Comparison of ENCODE assay signal across 1 cellular context in the genomic region with DNA sequence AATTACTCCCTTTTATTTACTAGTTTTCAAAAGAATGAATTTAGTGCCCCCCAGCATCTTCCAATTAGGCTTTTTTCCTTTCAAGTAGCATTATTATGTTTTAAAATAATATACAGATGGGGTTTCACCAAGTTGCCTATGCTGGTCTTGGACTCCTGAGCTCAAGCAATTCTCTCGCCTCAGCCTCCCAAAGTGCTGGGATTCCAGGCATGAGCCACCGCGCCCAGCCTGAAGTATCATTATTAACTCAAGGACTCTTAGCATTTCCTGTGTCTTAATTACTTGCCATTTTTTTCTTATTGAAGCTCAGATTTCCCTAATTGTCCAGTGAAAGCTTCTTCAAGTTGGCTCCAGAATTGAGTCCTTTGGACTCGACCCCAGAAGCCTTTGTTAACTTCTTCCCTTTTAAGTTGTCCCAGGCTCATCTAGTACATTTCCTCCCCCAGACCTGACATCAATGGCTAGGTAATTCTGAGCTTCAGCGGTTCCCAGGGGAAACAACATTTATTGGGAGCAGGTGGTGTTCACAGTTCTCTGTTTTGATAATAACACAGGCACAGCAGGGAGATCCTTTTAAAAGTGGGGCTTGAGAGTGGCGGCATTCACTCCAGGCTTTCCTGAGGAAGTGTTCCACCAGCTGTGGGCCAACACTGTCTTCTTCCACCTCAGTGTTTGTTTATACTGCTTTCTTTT.
TF ChIP-seq lines count a peak whose summit lies in the region.

No MANE protein-coding gene starts in this region.

TF ChIP-seq in HEK293, 187 proteins besides CTCF, POLR2A, EP300 and RAD21 (continued from another document and continues in another):
- TF ChIP-seq, protein P1, sequence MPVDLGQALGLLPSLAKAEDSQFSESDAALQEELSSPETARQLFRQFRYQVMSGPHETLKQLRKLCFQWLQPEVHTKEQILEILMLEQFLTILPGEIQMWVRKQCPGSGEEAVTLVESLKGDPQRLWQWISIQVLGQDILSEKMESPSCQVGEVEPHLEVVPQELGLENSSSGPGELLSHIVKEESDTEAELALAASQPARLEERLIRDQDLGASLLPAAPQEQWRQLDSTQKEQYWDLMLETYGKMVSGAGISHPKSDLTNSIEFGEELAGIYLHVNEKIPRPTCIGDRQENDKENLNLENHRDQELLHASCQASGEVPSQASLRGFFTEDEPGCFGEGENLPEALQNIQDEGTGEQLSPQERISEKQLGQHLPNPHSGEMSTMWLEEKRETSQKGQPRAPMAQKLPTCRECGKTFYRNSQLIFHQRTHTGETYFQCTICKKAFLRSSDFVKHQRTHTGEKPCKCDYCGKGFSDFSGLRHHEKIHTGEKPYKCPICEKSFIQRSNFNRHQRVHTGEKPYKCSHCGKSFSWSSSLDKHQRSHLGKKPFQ (tag by site-specific recombination; IDR thresholded peaks at IDR 0.05), result peak; percentile 92
- TF ChIP-seq ZNF354C (tag by site-specific recombination; IDR thresholded peaks at IDR 0.05; ENCODE audit: borderline replicate concordance, low read depth) (no peak), ATF2 (tag by site-specific recombination; IDR thresholded peaks at IDR 0.05; ENCODE audit: low read depth) (peak; percentile 46; the same call in 1 of the 2 replicates), ZBTB1 (tag by site-specific recombination; IDR thresholded peaks at IDR 0.05) (peak; percentile 34; the same call in 1 of the 2 replicates), ZNF184 (tag by site-specific recombination; IDR thresholded peaks at IDR 0.05) (0 out of 2 replicates have a peak, but pooled peaks have one; percentile 53), ZNF398 (tag by site-specific recombination; IDR thresholded peaks at IDR 0.05) (peak; percentile 61; the same call in 1 of the 2 replicates), TCF7L2 (IDR thresholded peaks at IDR 0.05; ENCODE audit: borderline replicate concordance, low read depth, low read length) (peak; percentile 84), ZSCAN16 (tag by site-specific recombination; IDR thresholded peaks at IDR 0.05) (peak; percentile 75; the same call in 1 of the 2 replicates), KLF10 (tag by site-specific recombination; IDR thresholded peaks at IDR 0.05) (peak; percentile 65), BCL6B (tag by site-specific recombination; IDR thresholded peaks at IDR 0.05) (0 out of 2 replicates have a peak, but pooled peaks have one; percentile 51), ZNF280C (tag by site-specific recombination; IDR thresholded peaks at IDR 0.05) (no peak), BCL11A (tag by site-specific recombination; IDR thresholded peaks at IDR 0.05; ENCODE audit: low read depth) (0 out of 2 replicates have a peak, but pooled peaks have one; percentile 69), KLF17 (tag by site-specific recombination; IDR thresholded peaks at IDR 0.05) (no peak), ZBTB6 (tag by site-specific recombination; IDR thresholded peaks at IDR 0.05) (peak; percentile 53), ZNF660 (tag by site-specific recombination; IDR thresholded peaks at IDR 0.05) (no peak), ZNF521 (tag by site-specific recombination; IDR thresholded peaks at IDR 0.05) (no peak), GLIS1 (tag by site-specific recombination; IDR thresholded peaks at IDR 0.05) (peak; percentile 46; the same call in 1 of the 2 replicates), IKZF3 (tag by site-specific recombination; IDR thresholded peaks at IDR 0.05) (peak; percentile 75), FEZF1 (tag by site-specific recombination; IDR thresholded peaks at IDR 0.05) (peak; percentile 80), ZNF2 (tag by site-specific recombination; IDR thresholded peaks at IDR 0.05) (peak; percentile 70), ZNF24 (tag by site-specific recombination; IDR thresholded peaks at IDR 0.05) (peak; percentile 87; the same call in 1 of the 2 replicates), ZNF510 (tag by site-specific recombination; IDR thresholded peaks at IDR 0.05; ENCODE audit: insufficient replicate concordance) (no peak), TRIM28 (IDR thresholded peaks at IDR 0.05; ENCODE audit: borderline replicate concordance, low read length) (peak; percentile 81; the same call in 1 of the 2 replicates), ZNF707 (tag by site-specific recombination; IDR thresholded peaks at IDR 0.05) (no peak), ZNF335 (tag by site-specific recombination; conservative IDR thresholded peaks at IDR 0.05) (peak; percentile 69), ZNF623 (tag by site-specific recombination; IDR thresholded peaks at IDR 0.05) (no peak), ZFHX2 (tag by site-specific recombination; conservative IDR thresholded peaks at IDR 0.05) (no peak)
- TF ChIP-seq, protein P2, sequence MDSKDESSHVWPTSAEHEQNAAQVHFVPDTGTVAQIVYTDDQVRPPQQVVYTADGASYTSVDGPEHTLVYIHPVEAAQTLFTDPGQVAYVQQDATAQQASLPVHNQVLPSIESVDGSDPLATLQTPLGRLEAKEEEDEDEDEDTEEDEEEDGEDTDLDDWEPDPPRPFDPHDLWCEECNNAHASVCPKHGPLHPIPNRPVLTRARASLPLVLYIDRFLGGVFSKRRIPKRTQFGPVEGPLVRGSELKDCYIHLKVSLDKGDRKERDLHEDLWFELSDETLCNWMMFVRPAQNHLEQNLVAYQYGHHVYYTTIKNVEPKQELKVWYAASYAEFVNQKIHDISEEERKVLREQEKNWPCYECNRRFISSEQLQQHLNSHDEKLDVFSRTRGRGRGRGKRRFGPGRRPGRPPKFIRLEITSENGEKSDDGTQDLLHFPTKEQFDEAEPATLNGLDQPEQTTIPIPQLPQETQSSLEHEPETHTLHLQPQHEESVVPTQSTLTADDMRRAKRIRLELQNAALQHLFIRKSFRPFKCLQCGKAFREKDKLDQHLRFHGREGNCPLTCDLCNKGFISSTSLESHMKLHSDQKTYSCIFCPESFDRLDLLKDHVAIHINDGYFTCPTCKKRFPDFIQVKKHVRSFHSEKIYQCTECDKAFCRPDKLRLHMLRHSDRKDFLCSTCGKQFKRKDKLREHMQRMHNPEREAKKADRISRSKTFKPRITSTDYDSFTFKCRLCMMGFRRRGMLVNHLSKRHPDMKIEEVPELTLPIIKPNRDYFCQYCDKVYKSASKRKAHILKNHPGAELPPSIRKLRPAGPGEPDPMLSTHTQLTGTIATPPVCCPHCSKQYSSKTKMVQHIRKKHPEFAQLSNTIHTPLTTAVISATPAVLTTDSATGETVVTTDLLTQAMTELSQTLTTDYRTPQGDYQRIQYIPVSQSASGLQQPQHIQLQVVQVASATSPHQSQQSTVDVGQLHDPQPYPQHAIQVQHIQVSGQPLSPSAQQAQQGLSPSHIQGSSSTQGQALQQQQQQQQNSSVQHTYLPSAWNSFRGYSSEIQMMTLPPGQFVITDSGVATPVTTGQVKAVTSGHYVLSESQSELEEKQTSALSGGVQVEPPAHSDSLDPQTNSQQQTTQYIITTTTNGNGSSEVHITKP (tag by site-specific recombination; IDR thresholded peaks at IDR 0.05), result peak; percentile 42
- TF ChIP-seq, protein P3, sequence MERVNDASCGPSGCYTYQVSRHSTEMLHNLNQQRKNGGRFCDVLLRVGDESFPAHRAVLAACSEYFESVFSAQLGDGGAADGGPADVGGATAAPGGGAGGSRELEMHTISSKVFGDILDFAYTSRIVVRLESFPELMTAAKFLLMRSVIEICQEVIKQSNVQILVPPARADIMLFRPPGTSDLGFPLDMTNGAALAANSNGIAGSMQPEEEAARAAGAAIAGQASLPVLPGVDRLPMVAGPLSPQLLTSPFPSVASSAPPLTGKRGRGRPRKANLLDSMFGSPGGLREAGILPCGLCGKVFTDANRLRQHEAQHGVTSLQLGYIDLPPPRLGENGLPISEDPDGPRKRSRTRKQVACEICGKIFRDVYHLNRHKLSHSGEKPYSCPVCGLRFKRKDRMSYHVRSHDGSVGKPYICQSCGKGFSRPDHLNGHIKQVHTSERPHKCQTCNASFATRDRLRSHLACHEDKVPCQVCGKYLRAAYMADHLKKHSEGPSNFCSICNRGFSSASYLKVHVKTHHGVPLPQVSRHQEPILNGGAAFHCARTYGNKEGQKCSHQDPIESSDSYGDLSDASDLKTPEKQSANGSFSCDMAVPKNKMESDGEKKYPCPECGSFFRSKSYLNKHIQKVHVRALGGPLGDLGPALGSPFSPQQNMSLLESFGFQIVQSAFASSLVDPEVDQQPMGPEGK (tag by site-specific recombination; IDR thresholded peaks at IDR 0.05), result peak; percentile 81
- TF ChIP-seq, protein P4, sequence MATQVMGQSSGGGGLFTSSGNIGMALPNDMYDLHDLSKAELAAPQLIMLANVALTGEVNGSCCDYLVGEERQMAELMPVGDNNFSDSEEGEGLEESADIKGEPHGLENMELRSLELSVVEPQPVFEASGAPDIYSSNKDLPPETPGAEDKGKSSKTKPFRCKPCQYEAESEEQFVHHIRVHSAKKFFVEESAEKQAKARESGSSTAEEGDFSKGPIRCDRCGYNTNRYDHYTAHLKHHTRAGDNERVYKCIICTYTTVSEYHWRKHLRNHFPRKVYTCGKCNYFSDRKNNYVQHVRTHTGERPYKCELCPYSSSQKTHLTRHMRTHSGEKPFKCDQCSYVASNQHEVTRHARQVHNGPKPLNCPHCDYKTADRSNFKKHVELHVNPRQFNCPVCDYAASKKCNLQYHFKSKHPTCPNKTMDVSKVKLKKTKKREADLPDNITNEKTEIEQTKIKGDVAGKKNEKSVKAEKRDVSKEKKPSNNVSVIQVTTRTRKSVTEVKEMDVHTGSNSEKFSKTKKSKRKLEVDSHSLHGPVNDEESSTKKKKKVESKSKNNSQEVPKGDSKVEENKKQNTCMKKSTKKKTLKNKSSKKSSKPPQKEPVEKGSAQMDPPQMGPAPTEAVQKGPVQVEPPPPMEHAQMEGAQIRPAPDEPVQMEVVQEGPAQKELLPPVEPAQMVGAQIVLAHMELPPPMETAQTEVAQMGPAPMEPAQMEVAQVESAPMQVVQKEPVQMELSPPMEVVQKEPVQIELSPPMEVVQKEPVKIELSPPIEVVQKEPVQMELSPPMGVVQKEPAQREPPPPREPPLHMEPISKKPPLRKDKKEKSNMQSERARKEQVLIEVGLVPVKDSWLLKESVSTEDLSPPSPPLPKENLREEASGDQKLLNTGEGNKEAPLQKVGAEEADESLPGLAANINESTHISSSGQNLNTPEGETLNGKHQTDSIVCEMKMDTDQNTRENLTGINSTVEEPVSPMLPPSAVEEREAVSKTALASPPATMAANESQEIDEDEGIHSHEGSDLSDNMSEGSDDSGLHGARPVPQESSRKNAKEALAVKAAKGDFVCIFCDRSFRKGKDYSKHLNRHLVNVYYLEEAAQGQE (tag by site-specific recombination; IDR thresholded peaks at IDR 0.05), result no peak
